In the genomic region with DNA sequence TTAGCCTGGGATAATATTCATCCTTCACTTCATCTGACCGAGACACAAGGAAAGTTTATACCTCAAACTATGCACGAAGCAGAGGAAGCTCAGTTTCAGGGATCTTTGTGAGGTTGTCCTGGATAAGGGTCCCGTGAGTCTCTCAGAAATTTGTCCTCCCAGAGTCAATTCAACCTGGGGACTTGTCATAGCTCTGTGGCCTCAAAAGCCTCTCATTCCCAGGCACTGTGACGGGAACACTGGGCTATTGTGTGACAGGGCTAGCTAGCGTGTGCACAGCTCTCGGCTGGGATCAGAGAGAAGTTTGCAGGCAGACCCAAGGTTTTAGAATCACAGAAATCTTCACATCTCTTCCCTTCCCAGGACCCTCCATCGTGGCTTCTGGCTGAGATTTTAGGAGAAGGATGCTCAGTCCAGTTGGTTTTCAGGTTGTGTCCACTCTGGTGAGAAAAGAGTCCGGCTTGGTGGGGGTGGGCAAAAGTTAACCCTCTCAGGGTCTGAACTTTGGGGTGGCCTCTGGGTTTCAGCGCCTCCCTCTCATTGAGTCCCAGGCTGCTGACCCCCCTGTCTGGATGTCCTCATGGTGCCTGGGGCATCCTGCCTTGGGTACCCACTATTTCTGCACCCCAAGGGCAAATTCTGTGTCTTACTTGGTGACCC, we compare ENCODE assay signal across 13 cellular contexts. TPM values are rescaled to one million over a fixed set of nuclear protein-coding genes. Genes with fewer than 3 reads are reported as not detected.
A peak's percentile ranks its signal among the peaks of the same experiment; 100 is the strongest.
DNase-seq lines count a peak whose midpoint lies in the region; TF ChIP-seq lines count a peak whose summit lies in the region.
"Had no signal": no experiment of that assay in that cellular context is flagged by ENCODE, and none has a peak within 500 bp of the region (broad histone marks: within the 10 kb centered on the region; RNA-seq: fewer than 3 reads in every experiment).

No MANE protein-coding gene starts in this region.

- H3K4me3 Mint-ChIP-seq in activated naive CD4-positive, alpha-beta T cell treated with anti-CD3 and anti-CD28 coated beads, Interleukin-2, amount 50 U/mL, for 24 hours: no peak overlapping the region
- H3K4me3 Mint-ChIP-seq in neural crest cell: no peak overlapping the region
- H3K4me3 Mint-ChIP-seq: activated CD4-positive, alpha-beta T cell treated with anti-CD3 and anti-CD28 coated beads, Interleukin-2, amount 10 ng/mL, durations not matched to agents 24 days and 14 days had no signal

- H3K36me3 Mint-ChIP-seq in activated naive CD4-positive, alpha-beta T cell treated with anti-CD3 and anti-CD28 coated beads, Interleukin-2, amount 50 U/mL, for 24 hours: no peaks in the 10 kb centered on the region
- H3K36me3 Mint-ChIP-seq in neural crest cell (ENCODE audit: low read depth): no peaks in the 10 kb centered on the region

- H3K27me3 ChIP-seq in esophagus squamous epithelium: no peaks in the 10 kb centered on the region
- H3K27me3 ChIP-seq in tibial nerve: no peaks in the 10 kb centered on the region
- H3K27me3 ChIP-seq: neutrophil had no signal

- intact Hi-C loops in esophagus squamous epithelium (cut with DNase I): no loop called here

- no peak for TF ChIP-seq EP300 in tibial nerve (IDR thresholded peaks at IDR 0.05)

- H3K4me3 ChIP-seq in esophagus squamous epithelium: peak overlapping the region in 3 of 4 donors; percentile 17 to 50 (median 18)
- H3K4me3 ChIP-seq in tibial nerve: no peak overlapping the region

- TF ChIP-seq POLR2A in esophagus squamous epithelium (IDR thresholded peaks at IDR 0.05) (no peak), tibial nerve (IDR thresholded peaks at IDR 0.05) (no peak)

- peaks cover 65% of the 10 kb centered on the region for H3K4me1 Mint-ChIP-seq in activated naive CD4-positive, alpha-beta T cell treated with anti-CD3 and anti-CD28 coated beads, Interleukin-2, amount 50 U/mL, for 24 hours
- H3K4me1 Mint-ChIP-seq in neural crest cell: peaks cover 34% of the 10 kb centered on the region

- no peaks in the 10 kb centered on the region for H3K9me3 ChIP-seq in esophagus squamous epithelium
- no peaks in the 10 kb centered on the region for H3K9me3 ChIP-seq in tibial nerve
- H3K9me3 ChIP-seq: neutrophil had no signal

- no peak for TF ChIP-seq CTCF in esophagus squamous epithelium (IDR thresholded peaks at IDR 0.05)
- no peak for TF ChIP-seq CTCF in neural crest cell (conservative IDR thresholded peaks at IDR 0.05)
- TF ChIP-seq CTCF in tibial nerve (IDR thresholded peaks at IDR 0.05): no peak

- H3K27ac ChIP-seq in esophagus squamous epithelium (peak overlapping the region; percentile 84 to 92 (median 91)), tibial nerve (peak overlapping the region in 3 of 4 donors; percentile 66 to 77 (median 68))

- H3K36me3 ChIP-seq in esophagus squamous epithelium (no peaks in the 10 kb centered on the region), tibial nerve (no peaks in the 10 kb centered on the region)
- H3K36me3 ChIP-seq: neutrophil had no signal

- no peaks in the 10 kb centered on the region for H3K27me3 Mint-ChIP-seq in activated naive CD4-positive, alpha-beta T cell treated with anti-CD3 and anti-CD28 coated beads, Interleukin-2, amount 50 U/mL, for 24 hours
- no peaks in the 10 kb centered on the region for H3K27me3 Mint-ChIP-seq in neural crest cell (ENCODE audit: low read depth)

- 71 to 80% methylated on average over 6 to 9 of the region's 9 CpGs for WGBS in esophagus squamous epithelium, 2 donors
- WGBS in tibial nerve, 2 donors: 31 to 34% methylated on average over 9 of the region's 9 CpGs

- H3K27ac Mint-ChIP-seq in activated naive CD4-positive, alpha-beta T cell treated with anti-CD3 and anti-CD28 coated beads, Interleukin-2, amount 50 U/mL, for 24 hours: peak overlapping the region; percentile 65
- peak overlapping the region; percentile 64 for H3K27ac Mint-ChIP-seq in neural crest cell (ENCODE audit: unreplicated experiment)

- DNase-seq in activated naive CD4-positive, alpha-beta T cell treated with anti-CD3 and anti-CD28 coated beads, Interleukin-2, amount 50 U/mL, for 16 hours: no peak
- DNase-seq in esophagus squamous epithelium (lab: John Stamatoyannopoulos, UW): no peak
- DNase-seq in neural crest cell (ENCODE audit: low read depth, low spot score): no peak
- peak in 1 of 2 donors; percentile 10 for DNase-seq in tibial nerve (ENCODE audit: low spot score in 2 of 2)
- DNase-seq in MV-4-11 (lab: John Stamatoyannopoulos, UW): no peak
- no peak for DNase-seq in NCI-H2029 treated with DMSO at 0.1 percent for 48 hours (lab: John Stamatoyannopoulos, UW)
- DNase-seq in central memory CD4-positive, alpha-beta T cell: no peak
- DNase-seq: activated CD4-positive, alpha-beta T cell treated with anti-CD3 and anti-CD28 coated beads, Interleukin-2, amount 10 ng/mL, durations not matched to agents 24 days and 14 days; DMS79; NCI-H1694 had no signal

- H3K4me1 ChIP-seq in esophagus squamous epithelium (peaks cover 53 to 88% (median 53%) of the 10 kb centered on the region in 3 donors), tibial nerve (peaks cover 0 to 48% (median 22%) of the 10 kb centered on the region in 4 donors)

- no peaks in the 10 kb centered on the region for H3K9me3 Mint-ChIP-seq in activated naive CD4-positive, alpha-beta T cell treated with anti-CD3 and anti-CD28 coated beads, Interleukin-2, amount 50 U/mL, for 24 hours
- no peaks in the 10 kb centered on the region for H3K9me3 Mint-ChIP-seq in neural crest cell
- H3K9me3 Mint-ChIP-seq: activated CD4-positive, alpha-beta T cell treated with anti-CD3 and anti-CD28 coated beads, Interleukin-2, amount 10 ng/mL, durations not matched to agents 24 days and 14 days; activated naive CD4-positive, alpha-beta T cell treated with anti-CD3 and anti-CD28 coated beads, Interleukin-2, amount 50 U/mL, for 72 hours had no signal

RNA-seq across cellular contexts. Expression of a gene that starts 20.4 kb away (rescaled TPM):
- total RNA-seq in esophagus squamous epithelium: 10 to 100 TPM; 39.8 to 50.0 (median 42.9) TPM
- total RNA-seq in neural crest cell: 168 and 181 TPM in 2 replicates
- total RNA-seq in tibial nerve: 10 to 100 TPM; 17.7 to 30.8 (median 25.1) TPM

Comparison
In these comparisons a context has a peak if more than half of its experiments do, and no peak if none do; other contexts are left out.
1. H3K4me3 ChIP-seq: peak in esophagus squamous epithelium (3 of 4); none in tibial nerve (0 of 4).